Comparison of ENCODE assay signal across 8 cellular contexts in the genomic region with DNA sequence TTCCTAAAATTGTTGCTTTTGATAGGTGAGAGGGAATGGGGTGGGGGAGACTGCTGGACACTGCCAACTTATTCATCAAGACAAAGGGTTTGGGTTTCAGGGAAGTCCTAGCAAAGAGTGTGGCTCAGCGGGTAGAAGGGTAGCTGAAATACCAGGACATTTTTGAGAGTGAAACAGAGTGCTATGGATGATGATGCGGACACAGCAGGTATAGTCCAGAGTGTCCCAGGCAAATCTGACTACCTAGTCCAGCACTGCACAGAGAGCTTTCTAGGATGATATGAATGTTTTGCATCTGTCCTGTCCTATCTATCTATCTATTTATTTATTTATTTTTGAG.
A peak's percentile ranks its signal among the peaks of the same experiment; 100 is the strongest.
DNase-seq lines count a peak whose midpoint lies in the region; ATAC-seq and TF ChIP-seq lines count a peak whose summit lies in the region.

No MANE protein-coding gene starts in this region.

- H3K4me1 ChIP-seq in lung (ENCODE audit: control insufficient read depth in 2 of 2, insufficient read depth in 2 of 2, low read length in 2 of 2) (peaks cover 1 to 9% of the 10 kb centered on the region in 2 donors), thoracic aorta (ENCODE audit: control insufficient read depth in 1 of 2, low read depth in 2 of 2) (peaks cover 11 to 35% of the 10 kb centered on the region in 2 donors)

- H3K36me3 ChIP-seq in lung (ENCODE audit: control insufficient read depth in 2 of 2, insufficient read depth in 2 of 2, low read length in 2 of 2) (no peaks in the 10 kb centered on the region), thoracic aorta (no peaks in the 10 kb centered on the region)

- TF ChIP-seq CTCF in lung (IDR thresholded peaks at IDR 0.05; ENCODE audit: control extremely low read depth, extremely low read depth) (no peak), thoracic aorta (IDR thresholded peaks at IDR 0.05) (no peak)

- ATAC-seq in activated CD4-positive, alpha-beta T cell treated with anti-CD3 and anti-CD28 coated beads for 36 hours: peak; percentile 11
- ATAC-seq in lung (ENCODE audit: insufficient read depth, low FRiP score): no peak
- ATAC-seq in thoracic aorta (ENCODE audit: insufficient number of reproducible peaks, low FRiP score, low read depth): no peak
- ATAC-seq in HG03196 (IDR thresholded peaks at IDR 0.05; ENCODE audit: unreplicated experiment): no peak

- 59 to 62% methylated on average over 2 of the region's 2 CpGs for WGBS in lung, 2 donors

- H3K27ac Mint-ChIP-seq in activated CD4-positive, alpha-beta T cell treated with anti-CD3 and anti-CD28 coated beads for 36 hours: peak overlapping the region; percentile 91

- H3K4me3 ChIP-seq in lung: no peak overlapping the region
- H3K4me3 ChIP-seq in thoracic aorta: peak overlapping the region; percentile 85

- intact Hi-C loops in activated CD4-positive, alpha-beta T cell treated with anti-CD3 and anti-CD28 coated beads for 36 hours (cut with DNase I, micrococcal nuclease): loop anchor here (5.0 kb wide), 3 partner anchors 74 to 209 kb away; no protein-coding TSS in a partner anchor

- H3K4me3 Mint-ChIP-seq in activated CD4-positive, alpha-beta T cell treated with anti-CD3 and anti-CD28 coated beads for 36 hours: peak overlapping the region; percentile 79

- H3K27me3 ChIP-seq in lung (ENCODE audit: control insufficient read depth, insufficient read depth) (no peaks in the 10 kb centered on the region), thoracic aorta (replicated peaks; ENCODE audit: insufficient read depth) (no peaks in the 10 kb centered on the region)

- H3K27ac ChIP-seq in angular gyrus (ENCODE audit: low read depth, low read length) (peak overlapping the region; percentile 48), lung (ENCODE audit: low read depth in 1 of 2, low read length in 1 of 2) (peak overlapping the region; percentile 70 to 89), thoracic aorta (peak overlapping the region; percentile 22 to 73)

- no peaks in the 10 kb centered on the region for H3K9me3 ChIP-seq in lung (ENCODE audit: control insufficient read depth in 2 of 2, insufficient read depth in 1 of 2, low read length in 1 of 2)
- no peaks in the 10 kb centered on the region for H3K9me3 ChIP-seq in thoracic aorta

- no peaks in the 10 kb centered on the region for H3K9me3 Mint-ChIP-seq in activated CD4-positive, alpha-beta T cell treated with anti-CD3 and anti-CD28 coated beads for 36 hours (ENCODE audit: low read depth)

- H3K27me3 Mint-ChIP-seq in activated CD4-positive, alpha-beta T cell treated with anti-CD3 and anti-CD28 coated beads for 36 hours: no peaks in the 10 kb centered on the region

- POLR2A ChIA-PET in activated CD4-positive, alpha-beta T cell treated with anti-CD3 and anti-CD28 coated beads for 36 hours (lab: Charles Lee): interaction anchor here (0.6 to 1.0 kb wide), 8 partner anchors 16 to 427 kb away, joined by 3 to 11 read pairs (median 4); a partner anchor contains a TSS

- in situ Hi-C loops in KBM-7 (cut with MboI; ENCODE audit: low pct_unique_long_range_greater_than_20kb, low sequenced_read_pairs): no loop called here

- CTCF ChIA-PET in activated CD4-positive, alpha-beta T cell treated with anti-CD3 and anti-CD28 coated beads for 36 hours (lab: Charles Lee): interaction anchor here (0.6 to 4.8 kb wide), 38 partner anchors 9 to 1725 kb away, joined by 3 to 44 read pairs (median 5); a partner anchor contains a TSS

- peaks cover 41% of the 10 kb centered on the region for H3K4me1 Mint-ChIP-seq in activated CD4-positive, alpha-beta T cell treated with anti-CD3 and anti-CD28 coated beads for 36 hours

- no peaks in the 10 kb centered on the region for H3K36me3 Mint-ChIP-seq in activated CD4-positive, alpha-beta T cell treated with anti-CD3 and anti-CD28 coated beads for 36 hours (ENCODE audit: low read depth)

- no peak for DNase-seq in activated CD4-positive, alpha-beta T cell treated with anti-CD3 and anti-CD28 coated beads for 36 hours
- no peak for DNase-seq in activated CD4-positive, alpha-beta T cell treated with anti-CD3 and anti-CD28 coated beads, Interleukin-2, amount 50 U/mL, for 1 hour
- no peak for DNase-seq in lung (ENCODE audit: low spot score)
- DNase-seq in thoracic aorta (ENCODE audit: low spot score): no peak
- no peak for DNase-seq in KBM-7
- DNase-seq in DMS53 treated with DMSO at 0.1 percent for 48 hours (lab: John Stamatoyannopoulos, UW; ENCODE audit: unreplicated experiment): no peak
